Comparison of ENCODE assay signal across 1 cellular context in the genomic region with DNA sequence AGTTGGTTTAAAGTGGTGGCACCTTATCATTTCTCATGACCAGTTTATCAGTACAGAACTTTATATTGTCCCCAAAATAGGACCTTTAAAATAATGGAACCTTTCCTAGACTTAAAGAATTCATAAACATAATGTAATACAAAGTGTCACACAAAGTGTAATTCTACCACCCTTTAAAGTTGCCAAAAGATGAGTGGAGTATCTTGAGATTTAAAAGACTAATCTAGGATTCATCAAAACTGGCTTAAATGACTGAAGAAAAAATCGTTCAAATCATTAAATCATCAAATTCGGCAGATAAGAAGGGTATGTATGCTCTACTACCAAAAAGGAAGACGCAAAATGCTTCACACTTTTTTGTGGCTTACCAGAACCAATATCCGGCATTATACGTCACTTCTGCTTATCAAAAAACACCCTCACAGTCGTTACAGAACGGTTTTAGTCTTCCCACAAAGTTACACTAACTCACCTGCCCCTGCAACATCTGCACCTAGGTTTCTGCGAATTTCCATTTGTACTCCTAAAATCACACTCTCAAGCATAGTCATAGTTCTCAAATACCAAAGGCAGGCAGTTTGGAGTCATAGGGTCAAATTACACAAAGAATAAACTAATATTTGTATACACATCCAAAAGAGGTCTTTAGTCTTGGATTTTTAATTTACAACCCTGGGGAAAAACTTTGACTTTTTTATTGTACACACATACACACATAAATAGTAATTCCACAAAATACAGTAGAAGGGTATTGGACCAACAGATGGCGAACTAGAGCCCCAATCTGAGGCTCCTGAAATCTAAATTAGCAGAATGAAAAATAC.
A peak's percentile ranks its signal among the peaks of the same experiment; 100 is the strongest.
TF ChIP-seq lines count a peak whose summit lies in the region.

No MANE protein-coding gene starts in this region.

TF ChIP-seq in K562, 482 proteins besides CTCF, POLR2A, EP300 and RAD21 (continued from another document and continues in another):
- TF ChIP-seq, protein P1, sequence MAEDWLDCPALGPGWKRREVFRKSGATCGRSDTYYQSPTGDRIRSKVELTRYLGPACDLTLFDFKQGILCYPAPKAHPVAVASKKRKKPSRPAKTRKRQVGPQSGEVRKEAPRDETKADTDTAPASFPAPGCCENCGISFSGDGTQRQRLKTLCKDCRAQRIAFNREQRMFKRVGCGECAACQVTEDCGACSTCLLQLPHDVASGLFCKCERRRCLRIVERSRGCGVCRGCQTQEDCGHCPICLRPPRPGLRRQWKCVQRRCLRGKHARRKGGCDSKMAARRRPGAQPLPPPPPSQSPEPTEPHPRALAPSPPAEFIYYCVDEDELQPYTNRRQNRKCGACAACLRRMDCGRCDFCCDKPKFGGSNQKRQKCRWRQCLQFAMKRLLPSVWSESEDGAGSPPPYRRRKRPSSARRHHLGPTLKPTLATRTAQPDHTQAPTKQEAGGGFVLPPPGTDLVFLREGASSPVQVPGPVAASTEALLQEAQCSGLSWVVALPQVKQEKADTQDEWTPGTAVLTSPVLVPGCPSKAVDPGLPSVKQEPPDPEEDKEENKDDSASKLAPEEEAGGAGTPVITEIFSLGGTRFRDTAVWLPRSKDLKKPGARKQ (CRISPR knock-in tag; IDR thresholded peaks at IDR 0.05): 0 out of 2 replicates have a peak, but pooled peaks have one; percentile 53
- TF ChIP-seq POLR2AphosphoS2 (IDR thresholded peaks at IDR 0.05; ENCODE audit: low read length) (no peak), BRCA1 (IDR thresholded peaks at IDR 0.05) (no peak), BRCA1 (CRISPR knock-in tag; IDR thresholded peaks at IDR 0.05) (no peak), TAF1 (IDR thresholded peaks at IDR 0.05; ENCODE audit: control insufficient read depth, extremely low read depth, insufficient read depth, low read length, severe bottlenecking) (peak; percentile 25), ZNF586 (CRISPR knock-in tag; conservative IDR thresholded peaks at IDR 0.05) (0 out of 2 replicates have a peak, but pooled peaks have one; percentile 38), SP1 (CRISPR knock-in tag; IDR thresholded peaks at IDR 0.05) (peak; percentile 17; the same call in 1 of the 2 replicates), SIRT6 (IDR thresholded peaks at IDR 0.05; ENCODE audit: low read depth, low read length) (no peak), STAT6 (CRISPR knock-in tag; IDR thresholded peaks at IDR 0.05) (no peak), TCF7 (IDR thresholded peaks at IDR 0.05; ENCODE audit: borderline replicate concordance) (no peak), CBX8 (IDR thresholded peaks at IDR 0.05; ENCODE audit: borderline replicate concordance, extremely low read depth, low read depth, low read length, poor library complexity, severe bottlenecking) (no peak), FOXA3 (CRISPR knock-in tag; conservative IDR thresholded peaks at IDR 0.05 in 1 of 2, IDR thresholded peaks at IDR 0.05 in 1 of 2) (no peak), ZNF77 (CRISPR knock-in tag; IDR thresholded peaks at IDR 0.05) (no peak), HDAC2 (IDR thresholded peaks at IDR 0.05) (no peak), ZHX1 (conservative IDR thresholded peaks at IDR 0.05; ENCODE audit: low read length) (no peak), NR4A1 (CRISPR knock-in tag; IDR thresholded peaks at IDR 0.05) (no peak), NR4A1 (tag; IDR thresholded peaks at IDR 0.05) (no peak), PKNOX1 (IDR thresholded peaks at IDR 0.05) (peak; percentile 69), KLF16 (IDR thresholded peaks at IDR 0.05) (0 out of 2 replicates have a peak, but pooled peaks have one; percentile 2), RNF219 (CRISPR knock-in tag; IDR thresholded peaks at IDR 0.05) (no peak), SREBF2 (CRISPR knock-in tag; IDR thresholded peaks at IDR 0.05) (no peak), TFE3 (CRISPR knock-in tag; IDR thresholded peaks at IDR 0.05) (no peak), NR1H2 (CRISPR knock-in tag; IDR thresholded peaks at IDR 0.05) (no peak), TGIF2 (CRISPR knock-in tag; IDR thresholded peaks at IDR 0.05) (no peak), GTF2A2 (tag; IDR thresholded peaks at IDR 0.05) (peak; percentile 51; the same call in 1 of the 2 replicates), ZNF277 (CRISPR knock-in tag; IDR thresholded peaks at IDR 0.05; ENCODE audit: borderline replicate concordance) (no peak), KAT8 (IDR thresholded peaks at IDR 0.05; ENCODE audit: low read depth) (no peak), ESRRA (IDR thresholded peaks at IDR 0.05; ENCODE audit: borderline replicate concordance, low read depth) (no peak; the same call in 1 of the 2 replicates), ZFP36 (IDR thresholded peaks at IDR 0.05; ENCODE audit: low read depth, low read length, partially characterized antibody) (peak; percentile 16), PTRF (tag; IDR thresholded peaks at IDR 0.05) (no peak), ZNF134 (CRISPR knock-in tag; conservative IDR thresholded peaks at IDR 0.05) (no peak), ZZZ3 (IDR thresholded peaks at IDR 0.05) (peak; percentile 58), ELF1 (tag; IDR thresholded peaks at IDR 0.05) (no peak), PHB2 (IDR thresholded peaks at IDR 0.05; ENCODE audit: low read depth) (no peak), FUS (optimal IDR thresholded peaks at IDR 0.05; ENCODE audit: low read depth, low read length) (no peak), ZNF764 (CRISPR knock-in tag; IDR thresholded peaks at IDR 0.05; ENCODE audit: low read depth) (no peak)
- TF ChIP-seq, protein P2, sequence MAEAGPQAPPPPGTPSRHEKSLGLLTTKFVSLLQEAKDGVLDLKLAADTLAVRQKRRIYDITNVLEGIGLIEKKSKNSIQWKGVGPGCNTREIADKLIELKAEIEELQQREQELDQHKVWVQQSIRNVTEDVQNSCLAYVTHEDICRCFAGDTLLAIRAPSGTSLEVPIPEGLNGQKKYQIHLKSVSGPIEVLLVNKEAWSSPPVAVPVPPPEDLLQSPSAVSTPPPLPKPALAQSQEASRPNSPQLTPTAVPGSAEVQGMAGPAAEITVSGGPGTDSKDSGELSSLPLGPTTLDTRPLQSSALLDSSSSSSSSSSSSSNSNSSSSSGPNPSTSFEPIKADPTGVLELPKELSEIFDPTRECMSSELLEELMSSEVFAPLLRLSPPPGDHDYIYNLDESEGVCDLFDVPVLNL (CRISPR knock-in tag; IDR thresholded peaks at IDR 0.05; ENCODE audit: low read depth): no peak
- TF ChIP-seq, protein P3, sequence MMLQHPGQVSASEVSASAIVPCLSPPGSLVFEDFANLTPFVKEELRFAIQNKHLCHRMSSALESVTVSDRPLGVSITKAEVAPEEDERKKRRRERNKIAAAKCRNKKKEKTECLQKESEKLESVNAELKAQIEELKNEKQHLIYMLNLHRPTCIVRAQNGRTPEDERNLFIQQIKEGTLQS (IDR thresholded peaks at IDR 0.05): no peak
- TF ChIP-seq, protein P3 (CRISPR knock-in tag; conservative IDR thresholded peaks at IDR 0.05): no peak
